ENCODE assay signal across 15 cellular contexts in the genomic region with DNA sequence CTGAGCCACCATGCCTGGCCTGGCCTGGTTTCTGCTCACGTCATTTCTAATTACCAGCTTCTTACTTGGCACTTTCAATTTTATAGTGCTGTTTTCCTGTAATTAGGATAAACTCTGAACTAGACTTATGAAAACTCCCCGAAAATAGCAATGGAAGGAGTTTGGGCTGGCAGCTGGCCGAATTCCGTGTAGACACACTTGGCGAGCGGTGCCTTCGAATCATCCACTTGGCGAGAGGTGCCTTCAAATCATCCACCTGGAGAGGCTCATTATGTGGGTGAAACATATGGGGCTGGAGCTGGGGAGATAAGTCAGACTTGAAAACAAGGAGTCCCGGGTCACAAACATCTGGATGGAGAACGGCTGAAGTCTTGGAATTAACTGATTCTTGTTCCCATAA.
"Had no signal": no experiment of that assay in that cellular context is flagged by ENCODE, and none has a peak within 500 bp of the region (broad histone marks: within the 10 kb centered on the region; RNA-seq: fewer than 3 reads in every experiment).

No MANE protein-coding gene starts in this region.

- H3K9me3 ChIP-seq: colonic mucosa, esophagus squamous epithelium, vagina had no signal

- H3K4me3 ChIP-seq: colonic mucosa, esophagus squamous epithelium, vagina had no signal

- H3K27me3 ChIP-seq: colonic mucosa, esophagus squamous epithelium, vagina had no signal

- H3K4me1 Mint-ChIP-seq: naive thymus-derived CD4-positive, alpha-beta T cell had no signal

- H3K27ac Mint-ChIP-seq: naive thymus-derived CD4-positive, alpha-beta T cell had no signal

- H3K36me3 Mint-ChIP-seq: naive thymus-derived CD4-positive, alpha-beta T cell had no signal

- ATAC-seq: left colon; naive thymus-derived CD4-positive, alpha-beta T cell; sciatic nerve had no signal

- H3K9me3 Mint-ChIP-seq: type B pancreatic cell had no signal

- H3K4me3 Mint-ChIP-seq: naive thymus-derived CD4-positive, alpha-beta T cell had no signal

- DNase-seq: colonic mucosa; dermis blood vessel endothelial cell; esophagus squamous epithelium; foreskin melanocyte; hippocampal formation; left colon; mammary epithelial cell; naive thymus-derived CD4-positive, alpha-beta T cell; nucleus accumbens; stimulated activated CD4-positive, alpha-beta T cell treated with anti-CD3 and anti-CD28 coated beads, Interleukin-2, amount 100 ng/mL, for 24 hours; stimulated activated CD4-positive, alpha-beta T cell treated with anti-CD3 and anti-CD28 coated beads, Interleukin-4, amount 100 ng/mL, for 4 hours; stimulated activated naive CD4-positive, alpha-beta T cell treated with Interleukin-2 at 50 U/mL for 16 hours had no signal

- H3K27me3 Mint-ChIP-seq: type B pancreatic cell had no signal

- H3K36me3 ChIP-seq: colonic mucosa, esophagus squamous epithelium, vagina had no signal

- H3K4me1 ChIP-seq: colonic mucosa, vagina had no signal

- H3K27ac ChIP-seq: colonic mucosa, vagina had no signal
